ENCODE assay signal across 24 cellular contexts in genomic region chrX:87736576-87736975, GRCh38.
"Had no signal": no experiment of that assay in that cellular context is flagged by ENCODE, and none has a peak within 500 bp of the region (broad histone marks: within the 10 kb centered on the region; RNA-seq: fewer than 3 reads in every experiment).

No MANE protein-coding gene starts in this region.

- H3K4me3 ChIP-seq: heart left ventricle, left ventricle myocardium inferior, lung, pancreas, prostate gland, sigmoid colon, spleen, suprapubic skin, thoracic aorta, tibial nerve, uterus had no signal

- H3K27ac ChIP-seq: heart left ventricle, left ventricle myocardium inferior, pancreas, prostate gland, sigmoid colon, spleen, suprapubic skin, thoracic aorta, tibial nerve, uterus had no signal

- ATAC-seq: heart left ventricle; left colon; naive thymus-derived CD4-positive, alpha-beta T cell; natural killer cell treated with Interleukin-12 subunit alpha and Interleukin-12 subunit beta and Interleukin-15 and Interleukin-18, amount 100 ng/mL, for 72 hours; pancreas; right cardiac atrium; stimulated activated effector memory CD8-positive, alpha-beta T cell treated with anti-CD3 and anti-CD28 coated beads, Interleukin-12 subunit alpha, Interleukin-12 subunit beta, amount 100 ng/mL, for 72 hours had no signal

- DNase-seq: heart left ventricle; hypothalamus; left colon; left ventricle myocardium inferior; naive thymus-derived CD4-positive, alpha-beta T cell; nucleus accumbens; pancreas; posterior cingulate gyrus; retina; right cardiac atrium; sigmoid colon; small intestine; spleen; stimulated activated CD4-positive, alpha-beta T cell treated with anti-CD3 and anti-CD28 coated beads, Interleukin-4, amount 100 ng/mL, for 24 hours; stimulated activated naive CD4-positive, alpha-beta T cell; uterus had no signal

- FAIRE-seq: keratinocyte, small intestine had no signal

- H3K27me3 ChIP-seq: sigmoid colon, spleen, suprapubic skin, uterus had no signal

- H3K4me1 ChIP-seq: heart left ventricle, left ventricle myocardium inferior, pancreas, prostate gland, sigmoid colon, spleen, suprapubic skin, tibial nerve, uterus had no signal

- H3K36me3 ChIP-seq: heart left ventricle, left ventricle myocardium inferior, pancreas, prostate gland, sigmoid colon, spleen, suprapubic skin, thoracic aorta, tibial nerve, uterus had no signal

- H3K9me3 ChIP-seq: heart left ventricle, left ventricle myocardium inferior, pancreas, prostate gland, sigmoid colon, suprapubic skin, thoracic aorta, tibial nerve, uterus had no signal
